25 cellular contexts compared by ENCODE assay signal in the genomic region with DNA sequence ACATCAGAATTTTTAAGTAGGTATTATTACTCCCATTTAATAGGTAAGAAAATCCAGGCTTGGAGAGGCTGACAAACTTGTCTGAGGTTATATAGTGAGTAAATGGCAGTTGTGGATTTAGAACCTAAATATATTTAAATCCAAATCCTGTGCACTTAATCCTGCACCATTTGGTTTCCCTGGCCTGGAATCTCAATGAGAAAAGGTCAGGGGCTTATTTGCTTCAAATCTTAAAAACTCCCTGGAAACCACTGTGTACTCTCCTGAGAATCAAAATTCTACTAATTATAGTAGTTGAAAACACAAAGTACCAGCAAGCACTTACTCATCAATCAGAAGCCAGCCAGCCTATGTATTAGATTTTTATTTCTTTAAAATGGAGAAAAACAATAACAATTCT.
DNase-seq lines count a peak whose midpoint lies in the region; ATAC-seq, FAIRE-seq and TF ChIP-seq lines count a peak whose summit lies in the region.
"Had no signal": no experiment of that assay in that cellular context is flagged by ENCODE, and none has a peak within 500 bp of the region (broad histone marks: within the 10 kb centered on the region; RNA-seq: fewer than 3 reads in every experiment).

No MANE protein-coding gene starts in this region.

- no peak overlapping the region for H2AK5ac ChIP-seq in H1 (ENCODE audit: low read depth, low read length)

- no peak overlapping the region for H2BK120ac ChIP-seq in H1 (replicated peaks; ENCODE audit: low read depth, low read length)

- H2AFZ ChIP-seq in ACC112 (ENCODE audit: low read length, unreplicated experiment), result no peak overlapping the region
- no peak overlapping the region for H2AFZ ChIP-seq in H1 (ENCODE audit: low read length)

- POLR2A ChIA-PET in H1 (lab: Charles Lee; ENCODE audit: partially characterized antibody), result interaction anchor here (1.6 to 2.7 kb wide), 4 partner anchors 11 to 136 kb away, joined by 8 to 23 read pairs (median 14); no protein-coding TSS in a partner anchor

- no peak overlapping the region for H2BK20ac ChIP-seq in H1 (ENCODE audit: low read length)

- no peak overlapping the region for H3K4me3 ChIP-seq in ACC112 (ENCODE audit: low read depth, low read length)
- H3K4me3 ChIP-seq in HUES48 (ENCODE audit: low read depth, low read length), result peak overlapping the region; percentile 79
- H3K4me3 ChIP-seq in H1 (ENCODE audit: extremely low read depth in 1 of 4, insufficient read depth in 2 of 4, low read depth in 3 of 4, low read length in 4 of 4), result peak overlapping the region; percentile 72 to 90 (median 87)
- peak overlapping the region; percentile 36 for H3K4me3 ChIP-seq in mesodermal cell (ENCODE audit: extremely low read depth, insufficient read depth, low read length, poor library complexity, severe bottlenecking)
- H3K4me3 ChIP-seq: thoracic aorta had no signal

- DNase-seq in H1 (ENCODE audit: low read depth in 1 of 2, low spot score in 2 of 2), result no peak
- DNase-seq in activated CD8-positive, alpha-beta memory T cell treated with anti-CD3 and anti-CD28 coated beads for 24 hours, result no peak
- DNase-seq: ACHN; activated B cell treated with CpG ODN at 0.5 μM for 24 hours; activated CD4-positive, alpha-beta memory T cell treated with anti-CD3 and anti-CD28 coated beads for 36 hours; activated naive CD4-positive, alpha-beta T cell treated with anti-CD3 and anti-CD28 coated beads, Interleukin-2, amount 10 ng/mL, durations not matched to agents 7 days and 5 days; activated T-cell treated with anti-CD3 and anti-CD28 coated beads, Interleukin-2, amount 50 U/mL, for 1 hour; aorta; effector memory CD4-positive, alpha-beta T cell; GOT3; naive B cell; NCI-H2081 treated with DMSO at 0.1 percent for 48 hours; NCI-H510A; stimulated activated CD4-positive, alpha-beta T cell treated with anti-CD3 and anti-CD28 coated beads, Interleukin-1b, Interleukin-23, amount 100 ng/mL, for 48 hours; stimulated activated naive B cell treated with anti-CD40 and anti-IgM and Interleukin-4, amounts not matched to agents 10 μg/mL and 1 μg/mL and 100 μg/mL, for 72 hours had no signal

- H4K20me1 ChIP-seq in H1 (replicated peaks in 1 of 2; ENCODE audit: control insufficient read depth in 1 of 2, insufficient read depth in 2 of 2, low read length in 2 of 2), result peaks cover 0 to 2% of the 10 kb centered on the region in 2 experiments

- TF ChIP-seq CTCF in H1 (IDR thresholded peaks at IDR 0.05; ENCODE audit: control extremely low read depth in 1 of 3, insufficient read depth in 1 of 3, low read depth in 1 of 3, low read length in 3 of 3), result no peak

- H4K8ac ChIP-seq in H1 (ENCODE audit: extremely low read depth, insufficient read depth, low read length), result no peak overlapping the region

- no peak overlapping the region for H3K4ac ChIP-seq in H1 (replicated peaks; ENCODE audit: insufficient read length, low read depth, low read length)

- H3K4me1 ChIP-seq in ACC112 (ENCODE audit: control insufficient read depth, insufficient read depth, low read length, unreplicated experiment) (peaks cover 48% of the 10 kb centered on the region), HUES48 (ENCODE audit: control insufficient read depth, insufficient read depth, low read length) (peaks cover 15% of the 10 kb centered on the region), H1 (replicated peaks in 1 of 4; ENCODE audit: control insufficient read depth in 3 of 4, insufficient read depth in 4 of 4, low read length in 3 of 4) (peaks cover 2 to 6% (median 3%) of the 10 kb centered on the region in 4 experiments; a peak in 4 of 7 replicates), mesodermal cell (ENCODE audit: control insufficient read depth, insufficient read depth, low read length, poor library complexity, severe bottlenecking) (peaks cover 29% of the 10 kb centered on the region)

- no peak for TF ChIP-seq EP300 in H1 (IDR thresholded peaks at IDR 0.05; ENCODE audit: borderline replicate concordance in 1 of 2, low read depth in 2 of 2, low read length in 2 of 2)

- H2BK5ac ChIP-seq in H1 (ENCODE audit: low read depth, low read length), result no peak overlapping the region

- no peak for FAIRE-seq in H1 (lab: Jason Lieb, UNC)
- FAIRE-seq: HTR-8/SVneo had no signal

- CTCF ChIA-PET in H1 (lab: Charles Lee; ENCODE audit: partially characterized antibody), result interaction anchor here (0.7 to 2.1 kb wide), 6 partner anchors 26 to 134 kb away, joined by 4 to 15 read pairs (median 5); no protein-coding TSS in a partner anchor

- H3K79me2 ChIP-seq in ACC112 (ENCODE audit: control insufficient read depth, insufficient read depth, low read length, unreplicated experiment) (peaks cover 82% of the 10 kb centered on the region), H1 (ENCODE audit: control insufficient read depth in 1 of 2, insufficient read depth in 2 of 2, low read length in 2 of 2) (peaks cover 14 to 71% of the 10 kb centered on the region in 2 experiments)

- no peak overlapping the region for H2BK15ac ChIP-seq in H1 (ENCODE audit: low read length)

- H3K23ac ChIP-seq in H1 (ENCODE audit: insufficient read length), result no peak overlapping the region

- H3K14ac ChIP-seq in H1 (ENCODE audit: insufficient read length), result no peak overlapping the region

- TF ChIP-seq RAD21 in H1 (IDR thresholded peaks at IDR 0.05 in 1 of 2, conservative IDR thresholded peaks at IDR 0.05 in 1 of 2; ENCODE audit: low read depth in 2 of 2, low read length in 2 of 2), result no peak

- no peaks in the 10 kb centered on the region for H3K9me3 ChIP-seq in HUES48 (ENCODE audit: control insufficient read depth, insufficient read depth, low read length)
- no peaks in the 10 kb centered on the region for H3K9me3 ChIP-seq in H1 (ENCODE audit: insufficient read depth in 2 of 2, low read depth in 1 of 2, low read length in 1 of 2)
- no peaks in the 10 kb centered on the region for H3K9me3 ChIP-seq in mesodermal cell (ENCODE audit: control insufficient read depth, low read length)
- H3K9me3 ChIP-seq: thoracic aorta had no signal

- H3K23me2 ChIP-seq in H1 (ENCODE audit: low read depth, low read length), result peaks cover 3% of the 10 kb centered on the region; the same call in 1 of the 2 replicates

- H3K4me2 ChIP-seq in H1 (ENCODE audit: insufficient read depth in 1 of 2, low read depth in 2 of 2, low read length in 2 of 2), result peak overlapping the region; percentile 70 to 87

- no peak overlapping the region for H3K56ac ChIP-seq in H1 (replicated peaks; ENCODE audit: insufficient read length, low read depth, low read length)

- H3K27ac ChIP-seq in ACC112 (ENCODE audit: low read depth, low read length) (peak overlapping the region; percentile 70), HUES48 (ENCODE audit: low read depth, low read length) (peak overlapping the region; percentile 98), H1 (ENCODE audit: low read depth, low read length) (peak overlapping the region; percentile 8; the same call in 1 of the 2 replicates), mesodermal cell (ENCODE audit: low read depth, low read length, severe bottlenecking) (no peak overlapping the region)
- H3K27ac ChIP-seq: C4-2B, thoracic aorta had no signal

- no peak for ATAC-seq in GM21367 (IDR thresholded peaks at IDR 0.05; ENCODE audit: unreplicated experiment)
- no peak for ATAC-seq in HG03097 (IDR thresholded peaks at IDR 0.05; ENCODE audit: low FRiP score, unreplicated experiment)
- ATAC-seq in GM19324 (IDR thresholded peaks at IDR 0.05; ENCODE audit: low FRiP score, unreplicated experiment), result no peak
- ATAC-seq: SK-N-SH treated with all-trans-retinoic acid at 6 μM for 48 hours; stimulated activated naive B cell treated with anti-CD40 and anti-IgM and Interleukin-4, amounts not matched to agents 10 μg/mL and 1 μg/mL and 100 μg/mL, for 72 hours had no signal

- H3K79me1 ChIP-seq in H1 (ENCODE audit: low read depth, low read length), result peaks cover 8% of the 10 kb centered on the region

- no peaks in the 10 kb centered on the region for H3K27me3 ChIP-seq in ACC112 (ENCODE audit: insufficient read depth, low read length)
- H3K27me3 ChIP-seq in HUES48 (ENCODE audit: control insufficient read depth, insufficient read depth, low read length), result no peaks in the 10 kb centered on the region
- no peaks in the 10 kb centered on the region for H3K27me3 ChIP-seq in H1 (replicated peaks in 1 of 4; ENCODE audit: control insufficient read depth in 3 of 4, extremely low read depth in 1 of 4, insufficient read depth in 3 of 4, low read length in 3 of 4)

- H3K9ac ChIP-seq in HUES48 (ENCODE audit: low read depth, low read length), result peak overlapping the region; percentile 85; the same call in 1 of the 2 replicates
- H3K9ac ChIP-seq in H1 (replicated peaks in 1 of 4; ENCODE audit: extremely low read depth in 1 of 4, low read depth in 3 of 4, low read length in 3 of 4), result peak overlapping the region in 1 of 4 experiments; percentile 95; a peak in 1 of 7 replicates

- no peak overlapping the region for H4K5ac ChIP-seq in H1 (ENCODE audit: insufficient read length, low read depth, low read length)

- no peak overlapping the region; the same call in 1 of the 2 replicates for H3K18ac ChIP-seq in H1 (ENCODE audit: extremely low read depth, low read length)

- no peak for TF ChIP-seq POLR2A in H1 (IDR thresholded peaks at IDR 0.05; ENCODE audit: control extremely low read depth in 1 of 2, low read depth in 2 of 2, low read length in 2 of 2)

- H3K36me3 ChIP-seq in ACC112 (ENCODE audit: insufficient read depth, low read length), result peaks cover 12% of the 10 kb centered on the region
- H3K36me3 ChIP-seq in HUES48 (ENCODE audit: control insufficient read depth, insufficient read depth, low read length), result peaks cover 35% of the 10 kb centered on the region
- peaks cover 14 to 27% (median 22%) of the 10 kb centered on the region in 4 experiments for H3K36me3 ChIP-seq in H1 (ENCODE audit: control insufficient read depth in 2 of 4, insufficient read depth in 4 of 4, low read length in 3 of 4)
- peaks cover 54% of the 10 kb centered on the region for H3K36me3 ChIP-seq in mesodermal cell (ENCODE audit: control insufficient read depth, insufficient read depth, low read length)

- H2BK12ac ChIP-seq in H1 (ENCODE audit: low read depth, low read length), result no peak overlapping the region

- no peak overlapping the region for H4K91ac ChIP-seq in H1 (replicated peaks; ENCODE audit: insufficient read length, low read length)

TF ChIP-seq in H1, 55 proteins besides CTCF, POLR2A, EP300 and RAD21:
- TF ChIP-seq EZH2 (IDR thresholded peaks at IDR 0.05; ENCODE audit: low read depth, low read length, severe bottlenecking) (no peak), FOSL1 (IDR thresholded peaks at IDR 0.05; ENCODE audit: insufficient read depth, low read depth, low read length) (no peak), USF2 (IDR thresholded peaks at IDR 0.05; ENCODE audit: low read length) (no peak), TAF1 (IDR thresholded peaks at IDR 0.05; ENCODE audit: low read depth, low read length) (no peak), BACH1 (IDR thresholded peaks at IDR 0.05; ENCODE audit: low read length) (no peak)
